ENCODE assay signal across 19 cellular contexts in the genomic region with DNA sequence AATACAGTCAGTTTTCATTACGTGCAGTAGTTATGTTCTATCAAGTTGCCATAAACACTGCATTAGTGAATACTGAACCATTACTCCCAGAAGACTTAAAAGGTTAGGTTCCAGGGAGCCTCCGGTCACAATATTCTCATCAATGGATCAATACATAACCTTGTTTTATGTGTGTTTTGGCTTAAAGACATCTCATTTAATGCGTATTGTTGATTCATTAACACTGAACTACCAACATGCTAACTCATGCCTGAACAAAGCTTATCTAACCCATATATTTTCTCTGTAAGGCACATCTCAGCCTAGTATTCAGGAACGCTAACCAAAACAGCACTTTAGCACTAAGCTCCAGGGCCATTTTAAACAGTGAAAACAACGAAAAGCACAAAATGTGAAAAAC. TPM values are rescaled to one million over a fixed set of nuclear protein-coding genes. Genes with fewer than 3 reads are reported as not detected.
DNase-seq lines count a peak whose midpoint lies in the region; ATAC-seq and TF ChIP-seq lines count a peak whose summit lies in the region.
"Had no signal": no experiment of that assay in that cellular context is flagged by ENCODE, and none has a peak within 500 bp of the region (broad histone marks: within the 10 kb centered on the region; RNA-seq: fewer than 3 reads in every experiment).

No MANE protein-coding gene starts in this region.

- no peaks in the 10 kb centered on the region for H3F3A ChIP-seq in GM23248 (ENCODE audit: insufficient read depth)

- H3K27ac Mint-ChIP-seq in MCF 10A (ENCODE audit: low read depth, unreplicated experiment), result peak overlapping the region; percentile 3
- H3K27ac Mint-ChIP-seq in CD8-positive, alpha-beta T cell, result no peak overlapping the region
- H3K27ac Mint-ChIP-seq: B cell; CD4-positive, CD25-positive, alpha-beta regulatory T cell; CD8-positive, alpha-beta memory T cell had no signal

- peaks cover 0 to 11% of the 10 kb centered on the region in 2 donors for H3K9me3 ChIP-seq in breast epithelium
- no peaks in the 10 kb centered on the region for H3K9me3 ChIP-seq in RWPE2 (ENCODE audit: severe bottlenecking)
- no peaks in the 10 kb centered on the region for H3K9me3 ChIP-seq in GM23248 (ENCODE audit: low read depth)
- H3K9me3 ChIP-seq in Karpas-422 (ENCODE audit: low read length), result no peaks in the 10 kb centered on the region
- no peaks in the 10 kb centered on the region for H3K9me3 ChIP-seq in CD8-positive, alpha-beta T cell (ENCODE audit: low read length)

- no peak for DNase-seq in MCF 10A (ENCODE audit: unreplicated experiment)
- DNase-seq in breast epithelium (ENCODE audit: low spot score in 2 of 2), result no peak
- DNase-seq in RWPE2 (ENCODE audit: low spot score), result no peak
- no peak for DNase-seq in foreskin keratinocyte
- DNase-seq in GM23248, result no peak
- DNase-seq in Karpas-422, result no peak
- no peak for DNase-seq in CD8-positive, alpha-beta T cell
- DNase-seq: CD4-positive, CD25-positive, alpha-beta regulatory T cell; CD8-positive, alpha-beta memory T cell; DMS 273 treated with DMSO at 0.1 percent for 48 hours; DMS79; EL; GDM1; H7 had no signal

- WGBS in GM23248 (ENCODE audit: low coverage in 1 of 2, low lambda C conversion rate in 2 of 2, missing lambda C conversion rate in 2 of 2), 2 experiments, result 76 to 77% methylated on average over 5 of the region's 5 CpGs

- H3K27ac ChIP-seq in breast epithelium, result no peak overlapping the region
- H3K27ac ChIP-seq in RWPE2 (ENCODE audit: poor library complexity, severe bottlenecking), result peak overlapping the region; percentile 85
- H3K27ac ChIP-seq in foreskin keratinocyte, result peak overlapping the region; percentile 3
- no peak overlapping the region for H3K27ac ChIP-seq in GM23248
- no peak overlapping the region for H3K27ac ChIP-seq in Karpas-422 (ENCODE audit: low read length)
- no peak overlapping the region for H3K27ac ChIP-seq in CD8-positive, alpha-beta T cell (ENCODE audit: low read depth, low read length)
- H3K27ac ChIP-seq: 22Rv1, BLaER1, C4-2B had no signal

- H3K9me3 Mint-ChIP-seq in MCF 10A (ENCODE audit: unreplicated experiment), result peaks cover 7% of the 10 kb centered on the region
- peaks cover 7% of the 10 kb centered on the region for H3K9me3 Mint-ChIP-seq in CD8-positive, alpha-beta T cell

- POLR2A ChIA-PET in MCF 10A (lab: Yijun Ruan, JAX), result interaction anchor here (0.7 to 1.6 kb wide), 10 partner anchors 9 to 699 kb away, joined by 3 to 13 read pairs (median 4); partner anchors contain the start of gene PIGBOS1
- POLR2A ChIA-PET in CD8-positive, alpha-beta T cell (lab: Charles Lee), result no interaction called here

- H4K20me1 ChIP-seq in GM23248 (ENCODE audit: insufficient read depth), result no peaks in the 10 kb centered on the region
- H4K20me1 ChIP-seq in Karpas-422 (ENCODE audit: insufficient read depth, low read depth, low read length), result no peaks in the 10 kb centered on the region
- H4K20me1 ChIP-seq: BLaER1 had no signal

- no peak for TF ChIP-seq POLR2A in breast epithelium (IDR thresholded peaks at IDR 0.05)

- H3K4me1 ChIP-seq in breast epithelium, result no peaks in the 10 kb centered on the region
- H3K4me1 ChIP-seq in RWPE2 (ENCODE audit: insufficient read depth, poor library complexity, severe bottlenecking), result peaks cover 31% of the 10 kb centered on the region
- H3K4me1 ChIP-seq in foreskin keratinocyte, result peaks cover 6% of the 10 kb centered on the region
- no peaks in the 10 kb centered on the region for H3K4me1 ChIP-seq in GM23248 (ENCODE audit: insufficient read depth)
- no peaks in the 10 kb centered on the region for H3K4me1 ChIP-seq in Karpas-422 (ENCODE audit: low read length)
- H3K4me1 ChIP-seq in CD8-positive, alpha-beta T cell (ENCODE audit: insufficient read depth, low read length), result no peaks in the 10 kb centered on the region
- H3K4me1 ChIP-seq: BLaER1 had no signal

- H3K27me3 Mint-ChIP-seq in MCF 10A (ENCODE audit: insufficient read depth, unreplicated experiment), result no peaks in the 10 kb centered on the region
- H3K27me3 Mint-ChIP-seq in CD8-positive, alpha-beta T cell (ENCODE audit: low read depth), result no peaks in the 10 kb centered on the region

- peaks cover 18% of the 10 kb centered on the region for H3K4me1 Mint-ChIP-seq in MCF 10A (ENCODE audit: insufficient read depth, unreplicated experiment)
- H3K4me1 Mint-ChIP-seq in CD8-positive, alpha-beta T cell (ENCODE audit: low read depth), result no peaks in the 10 kb centered on the region
- H3K4me1 Mint-ChIP-seq: B cell; CD8-positive, alpha-beta memory T cell had no signal

- no peak overlapping the region for H2AFZ ChIP-seq in GM23248
- no peak overlapping the region for H2AFZ ChIP-seq in Karpas-422 (ENCODE audit: low read length)

- H3K9ac ChIP-seq in GM23248 (no peak overlapping the region), Karpas-422 (ENCODE audit: low read length) (no peak overlapping the region)
- H3K9ac ChIP-seq: BLaER1 had no signal

- H3K4me3 ChIP-seq in breast epithelium (no peak overlapping the region), RWPE2 (ENCODE audit: severe bottlenecking) (no peak overlapping the region), GM23248 (no peak overlapping the region), Karpas-422 (ENCODE audit: low read length) (no peak overlapping the region)
- H3K4me3 ChIP-seq in CD8-positive, alpha-beta T cell (ENCODE audit: low read depth, low read length), result no peak overlapping the region
- H3K4me3 ChIP-seq: BLaER1, GM12878 had no signal

- ATAC-seq in RWPE2 (ENCODE audit: low read depth), result no peak
- ATAC-seq in foreskin keratinocyte, result no peak
- ATAC-seq in CD8-positive, alpha-beta T cell, result no peak
- ATAC-seq: GM12878 had no signal

- no peaks in the 10 kb centered on the region for H3K9me2 ChIP-seq in GM23248 (ENCODE audit: insufficient read depth)
- H3K9me2 ChIP-seq in Karpas-422 (replicated peaks; ENCODE audit: insufficient read depth, low read length), result no peaks in the 10 kb centered on the region

- no peak for TF ChIP-seq CTCF in MCF 10A (IDR thresholded peaks at IDR 0.05; ENCODE audit: unreplicated experiment)
- no peak for TF ChIP-seq CTCF in breast epithelium (IDR thresholded peaks at IDR 0.05)
- TF ChIP-seq CTCF in RWPE2 (IDR thresholded peaks at IDR 0.05; ENCODE audit: poor library complexity, severe bottlenecking), result no peak
- TF ChIP-seq CTCF in foreskin keratinocyte (conservative IDR thresholded peaks at IDR 0.05), result no peak
- TF ChIP-seq CTCF in CD8-positive, alpha-beta T cell (IDR thresholded peaks at IDR 0.05), result no peak

- intact Hi-C loops in MCF 10A (cut with micrococcal nuclease) (no loop called here), breast epithelium (cut with DNase I; ENCODE audit: low total_unique reads) (no loop called here)
- intact Hi-C loops in CD8-positive, alpha-beta T cell (cut with DNase I, micrococcal nuclease), result no loop called here

- in situ Hi-C loops in GM23248 (cut with MboI), result no loop called here

- H3K36me3 Mint-ChIP-seq in MCF 10A (ENCODE audit: insufficient read depth, unreplicated experiment), result no peaks in the 10 kb centered on the region
- no peaks in the 10 kb centered on the region for H3K36me3 Mint-ChIP-seq in CD8-positive, alpha-beta T cell
- H3K36me3 Mint-ChIP-seq: CD4-positive, CD25-positive, alpha-beta regulatory T cell had no signal

- H3K79me2 ChIP-seq in GM23248 (ENCODE audit: insufficient read depth) (no peaks in the 10 kb centered on the region), Karpas-422 (ENCODE audit: low read length) (no peaks in the 10 kb centered on the region)

- no peaks in the 10 kb centered on the region for H3K36me3 ChIP-seq in breast epithelium
- H3K36me3 ChIP-seq in RWPE2 (ENCODE audit: low read depth), result no peaks in the 10 kb centered on the region
- no peaks in the 10 kb centered on the region for H3K36me3 ChIP-seq in GM23248 (ENCODE audit: low read depth)
- H3K36me3 ChIP-seq in Karpas-422 (ENCODE audit: insufficient read depth, low read length), result no peaks in the 10 kb centered on the region
- no peaks in the 10 kb centered on the region for H3K36me3 ChIP-seq in CD8-positive, alpha-beta T cell (ENCODE audit: insufficient read depth, low read length)
- H3K36me3 ChIP-seq: BLaER1 had no signal

- CTCF ChIA-PET in MCF 10A (lab: Yijun Ruan, JAX), result interaction anchor here (0.6 to 1.6 kb wide), 11 partner anchors 9 to 410 kb away, joined by 3 to 12 read pairs (median 4); no protein-coding TSS in a partner anchor
- CTCF ChIA-PET in CD8-positive, alpha-beta T cell (lab: Charles Lee), result interaction anchor here (1.4 kb wide), 1 partner anchor 36 kb away, joined by 4 read pairs; no protein-coding TSS in a partner anchor

- no peak overlapping the region for H3K4me3 Mint-ChIP-seq in MCF 10A (ENCODE audit: unreplicated experiment)
- H3K4me3 Mint-ChIP-seq in CD8-positive, alpha-beta T cell, result no peak overlapping the region
- H3K4me3 Mint-ChIP-seq: B cell; CD4-positive, CD25-positive, alpha-beta regulatory T cell; CD8-positive, alpha-beta memory T cell had no signal

- H3K4me2 ChIP-seq in GM23248 (ENCODE audit: unreplicated experiment), result no peak overlapping the region
- no peak overlapping the region for H3K4me2 ChIP-seq in Karpas-422 (ENCODE audit: low read depth, low read length, poor library complexity, severe bottlenecking)
- H3K4me2 ChIP-seq: BLaER1 had no signal

- BruUV-seq in MCF 10A (replicated peaks; lab: Mats Ljungman, UMichigan), result no TSS peak

- no peaks in the 10 kb centered on the region for H3K27me3 ChIP-seq in breast epithelium
- no peaks in the 10 kb centered on the region for H3K27me3 ChIP-seq in RWPE2 (ENCODE audit: insufficient read depth, poor library complexity, severe bottlenecking)
- no peaks in the 10 kb centered on the region for H3K27me3 ChIP-seq in foreskin keratinocyte
- no peaks in the 10 kb centered on the region for H3K27me3 ChIP-seq in GM23248 (replicated peaks; ENCODE audit: insufficient read depth)
- 0 out of 2 replicates have a peak, but pooled peaks cover 2% of the 10 kb centered on the region for H3K27me3 ChIP-seq in Karpas-422 (ENCODE audit: low read length)
- H3K27me3 ChIP-seq in CD8-positive, alpha-beta T cell (ENCODE audit: insufficient read depth, low read length), result no peaks in the 10 kb centered on the region
- H3K27me3 ChIP-seq: BLaER1 had no signal

RNA-seq across cellular contexts. Expression of gene NEDD4, which starts 24.1 kb away (rescaled TPM):
- total RNA-seq in MCF 10A (2022) (57.7 and 60.3 TPM in 2 replicates), breast epithelium (10 to 100 TPM; 13.0 to 19.6 (median 19.3) TPM), foreskin keratinocyte (24.8 and 40.2 TPM in 2 replicates)
- polyA plus RNA-seq in foreskin keratinocyte (3.9 and 7.8 TPM in 2 replicates), GM23248 (2016; fragmentation: Nextera tagmentation; extraction: Ambion mirVana) (9.9 and 11.0 TPM in 2 replicates)
- total RNA-seq in GM23248 (2014; rRNA removed; shearing (Covaris generic)), result 21.8 and 26.8 TPM in 2 replicates
- 3.0 and 6.3 TPM in 2 replicates for total RNA-seq in Karpas-422 (2014; rRNA removed; shearing (Covaris generic); ENCODE audit: low replicate concordance)
- 1 to 10 TPM in 1 of 2 experiments, under 1 TPM in 1; 0.89 to 1.4 TPM for total RNA-seq in CD8-positive, alpha-beta T cell

Comparison
In these comparisons a context has a peak if more than half of its experiments do, and no peak if none do; other contexts are left out.
1. H3K27ac ChIP-seq: peak in RWPE2 (single experiment) and foreskin keratinocyte (single experiment); none in breast epithelium (0 of 2), GM23248 (single experiment), Karpas-422 (single experiment) and CD8-positive, alpha-beta T cell (single experiment).